Comparison of ENCODE assay signal across 1 cellular context in the genomic region with DNA sequence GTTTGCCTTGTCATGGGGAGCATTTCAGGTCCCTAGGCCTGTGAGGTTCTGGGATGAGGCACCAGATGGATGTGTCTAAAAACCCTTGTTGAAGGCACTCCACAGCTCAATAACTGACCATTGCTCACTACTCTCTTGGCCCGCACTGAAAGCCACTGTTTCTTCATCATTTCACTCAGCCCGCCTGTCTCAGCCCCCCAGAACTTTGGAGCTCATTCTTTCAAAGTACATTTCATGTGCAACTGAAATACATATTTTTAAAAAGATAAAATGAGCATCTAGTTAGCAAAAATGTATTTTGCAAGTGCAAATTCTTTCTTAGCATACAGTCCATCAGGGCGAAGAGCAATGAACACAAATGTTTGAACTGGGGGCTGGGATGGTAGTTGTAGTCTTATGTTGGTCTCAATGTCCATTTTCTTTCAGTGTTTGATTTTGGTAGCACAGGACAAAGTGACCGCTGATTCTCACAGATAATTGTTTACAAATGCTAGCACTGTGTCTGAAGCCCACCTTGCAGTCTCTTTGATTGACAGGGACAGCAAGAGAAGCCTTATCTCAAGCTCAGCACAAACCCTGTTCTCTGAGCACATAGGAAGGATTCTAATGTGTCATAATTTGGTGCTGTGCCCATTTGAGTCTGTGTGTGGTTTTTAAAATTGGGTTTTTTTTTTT.
TF ChIP-seq lines count a peak whose summit lies in the region.

No MANE protein-coding gene starts in this region.

TF ChIP-seq in HepG2, 621 proteins besides CTCF, POLR2A, EP300 and RAD21 (continued from another document and continues in another):
- TF ChIP-seq MAZ (IDR thresholded peaks at IDR 0.05; ENCODE audit: borderline replicate concordance, low read depth, low read length) (no peak), MAZ (CRISPR knock-in tag; IDR thresholded peaks at IDR 0.05; ENCODE audit: low read depth) (peak; percentile 22; the same call in 1 of the 2 replicates), FOSL1 (CRISPR knock-in tag; IDR thresholded peaks at IDR 0.05; ENCODE audit: borderline replicate concordance) (no peak), NFIC (IDR thresholded peaks at IDR 0.05; ENCODE audit: low read length) (peak; percentile 86), ASH2L (IDR thresholded peaks at IDR 0.05; ENCODE audit: insufficient read length, low read depth, low read length) (peak; percentile 96), RORA (CRISPR knock-in tag; IDR thresholded peaks at IDR 0.05) (no peak), PITX1 (CRISPR knock-in tag; IDR thresholded peaks at IDR 0.05) (peak; percentile 14; the same call in 1 of the 2 replicates), FOXC1 (CRISPR knock-in tag; IDR thresholded peaks at IDR 0.05; ENCODE audit: borderline replicate concordance) (no peak), SP5 (CRISPR knock-in tag; IDR thresholded peaks at IDR 0.05; ENCODE audit: borderline replicate concordance, low read depth) (peak; percentile 66), NR2F6 (IDR thresholded peaks at IDR 0.05) (no peak; the same call in 1 of the 2 replicates), NR2F6 (CRISPR knock-in tag; IDR thresholded peaks at IDR 0.05) (peak; percentile 25; the same call in 1 of the 2 replicates), HMG20A (CRISPR knock-in tag; IDR thresholded peaks at IDR 0.05; ENCODE audit: borderline replicate concordance) (peak; percentile 47; the same call in 1 of the 2 replicates), ZBTB3 (CRISPR knock-in tag; IDR thresholded peaks at IDR 0.05; ENCODE audit: borderline replicate concordance, low read depth) (no peak), ZSCAN29 (CRISPR knock-in tag; conservative IDR thresholded peaks at IDR 0.05) (peak; percentile 41; the same call in 1 of the 2 replicates), SAP130 (CRISPR knock-in tag; IDR thresholded peaks at IDR 0.05; ENCODE audit: low read depth) (peak; percentile 81), MEIS2 (CRISPR knock-in tag; IDR thresholded peaks at IDR 0.05) (peak; percentile 90), NFYC (CRISPR knock-in tag; IDR thresholded peaks at IDR 0.05) (0 out of 2 replicates have a peak, but pooled peaks have one; percentile 6), SP1 (IDR thresholded peaks at IDR 0.05) (no peak), SP1 (CRISPR knock-in tag; IDR thresholded peaks at IDR 0.05) (no peak), GATAD2A (CRISPR knock-in tag; IDR thresholded peaks at IDR 0.05) (peak; percentile 85), CREM (IDR thresholded peaks at IDR 0.05) (peak; percentile 72), CREM (CRISPR knock-in tag; IDR thresholded peaks at IDR 0.05) (no peak), PPARG (CRISPR knock-in tag; conservative IDR thresholded peaks at IDR 0.05) (peak; percentile 57), SALL1 (CRISPR knock-in tag; IDR thresholded peaks at IDR 0.05) (peak; percentile 76; the same call in 1 of the 2 replicates), CHD2 (IDR thresholded peaks at IDR 0.05; ENCODE audit: low read depth, low read length) (peak; percentile 62; the same call in 1 of the 2 replicates)
- TF ChIP-seq, protein P1, sequence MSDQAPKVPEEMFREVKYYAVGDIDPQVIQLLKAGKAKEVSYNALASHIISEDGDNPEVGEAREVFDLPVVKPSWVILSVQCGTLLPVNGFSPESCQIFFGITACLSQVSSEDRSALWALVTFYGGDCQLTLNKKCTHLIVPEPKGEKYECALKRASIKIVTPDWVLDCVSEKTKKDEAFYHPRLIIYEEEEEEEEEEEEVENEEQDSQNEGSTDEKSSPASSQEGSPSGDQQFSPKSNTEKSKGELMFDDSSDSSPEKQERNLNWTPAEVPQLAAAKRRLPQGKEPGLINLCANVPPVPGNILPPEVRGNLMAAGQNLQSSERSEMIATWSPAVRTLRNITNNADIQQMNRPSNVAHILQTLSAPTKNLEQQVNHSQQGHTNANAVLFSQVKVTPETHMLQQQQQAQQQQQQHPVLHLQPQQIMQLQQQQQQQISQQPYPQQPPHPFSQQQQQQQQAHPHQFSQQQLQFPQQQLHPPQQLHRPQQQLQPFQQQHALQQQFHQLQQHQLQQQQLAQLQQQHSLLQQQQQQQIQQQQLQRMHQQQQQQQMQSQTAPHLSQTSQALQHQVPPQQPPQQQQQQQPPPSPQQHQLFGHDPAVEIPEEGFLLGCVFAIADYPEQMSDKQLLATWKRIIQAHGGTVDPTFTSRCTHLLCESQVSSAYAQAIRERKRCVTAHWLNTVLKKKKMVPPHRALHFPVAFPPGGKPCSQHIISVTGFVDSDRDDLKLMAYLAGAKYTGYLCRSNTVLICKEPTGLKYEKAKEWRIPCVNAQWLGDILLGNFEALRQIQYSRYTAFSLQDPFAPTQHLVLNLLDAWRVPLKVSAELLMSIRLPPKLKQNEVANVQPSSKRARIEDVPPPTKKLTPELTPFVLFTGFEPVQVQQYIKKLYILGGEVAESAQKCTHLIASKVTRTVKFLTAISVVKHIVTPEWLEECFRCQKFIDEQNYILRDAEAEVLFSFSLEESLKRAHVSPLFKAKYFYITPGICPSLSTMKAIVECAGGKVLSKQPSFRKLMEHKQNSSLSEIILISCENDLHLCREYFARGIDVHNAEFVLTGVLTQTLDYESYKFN (CRISPR knock-in tag; conservative IDR thresholded peaks at IDR 0.05), result peak; percentile 98
- TF ChIP-seq, protein P2, sequence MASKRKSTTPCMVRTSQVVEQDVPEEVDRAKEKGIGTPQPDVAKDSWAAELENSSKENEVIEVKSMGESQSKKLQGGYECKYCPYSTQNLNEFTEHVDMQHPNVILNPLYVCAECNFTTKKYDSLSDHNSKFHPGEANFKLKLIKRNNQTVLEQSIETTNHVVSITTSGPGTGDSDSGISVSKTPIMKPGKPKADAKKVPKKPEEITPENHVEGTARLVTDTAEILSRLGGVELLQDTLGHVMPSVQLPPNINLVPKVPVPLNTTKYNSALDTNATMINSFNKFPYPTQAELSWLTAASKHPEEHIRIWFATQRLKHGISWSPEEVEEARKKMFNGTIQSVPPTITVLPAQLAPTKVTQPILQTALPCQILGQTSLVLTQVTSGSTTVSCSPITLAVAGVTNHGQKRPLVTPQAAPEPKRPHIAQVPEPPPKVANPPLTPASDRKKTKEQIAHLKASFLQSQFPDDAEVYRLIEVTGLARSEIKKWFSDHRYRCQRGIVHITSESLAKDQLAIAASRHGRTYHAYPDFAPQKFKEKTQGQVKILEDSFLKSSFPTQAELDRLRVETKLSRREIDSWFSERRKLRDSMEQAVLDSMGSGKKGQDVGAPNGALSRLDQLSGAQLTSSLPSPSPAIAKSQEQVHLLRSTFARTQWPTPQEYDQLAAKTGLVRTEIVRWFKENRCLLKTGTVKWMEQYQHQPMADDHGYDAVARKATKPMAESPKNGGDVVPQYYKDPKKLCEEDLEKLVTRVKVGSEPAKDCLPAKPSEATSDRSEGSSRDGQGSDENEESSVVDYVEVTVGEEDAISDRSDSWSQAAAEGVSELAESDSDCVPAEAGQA (IDR thresholded peaks at IDR 0.05; ENCODE audit: low read depth), result no peak
- TF ChIP-seq, protein P2 (CRISPR knock-in tag; IDR thresholded peaks at IDR 0.05; ENCODE audit: borderline replicate concordance), result 0 out of 2 replicates have a peak, but pooled peaks have one; percentile 7
- TF ChIP-seq, protein P3, sequence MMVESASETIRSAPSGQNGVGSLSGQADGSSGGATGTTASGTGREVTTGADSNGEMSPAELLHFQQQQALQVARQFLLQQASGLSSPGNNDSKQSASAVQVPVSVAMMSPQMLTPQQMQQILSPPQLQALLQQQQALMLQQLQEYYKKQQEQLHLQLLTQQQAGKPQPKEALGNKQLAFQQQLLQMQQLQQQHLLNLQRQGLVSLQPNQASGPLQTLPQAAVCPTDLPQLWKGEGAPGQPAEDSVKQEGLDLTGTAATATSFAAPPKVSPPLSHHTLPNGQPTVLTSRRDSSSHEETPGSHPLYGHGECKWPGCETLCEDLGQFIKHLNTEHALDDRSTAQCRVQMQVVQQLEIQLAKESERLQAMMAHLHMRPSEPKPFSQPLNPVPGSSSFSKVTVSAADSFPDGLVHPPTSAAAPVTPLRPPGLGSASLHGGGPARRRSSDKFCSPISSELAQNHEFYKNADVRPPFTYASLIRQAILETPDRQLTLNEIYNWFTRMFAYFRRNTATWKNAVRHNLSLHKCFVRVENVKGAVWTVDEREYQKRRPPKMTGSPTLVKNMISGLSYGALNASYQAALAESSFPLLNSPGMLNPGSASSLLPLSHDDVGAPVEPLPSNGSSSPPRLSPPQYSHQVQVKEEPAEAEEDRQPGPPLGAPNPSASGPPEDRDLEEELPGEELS (CRISPR knock-in tag; IDR thresholded peaks at IDR 0.05), result peak; percentile 86
- TF ChIP-seq, protein P4, sequence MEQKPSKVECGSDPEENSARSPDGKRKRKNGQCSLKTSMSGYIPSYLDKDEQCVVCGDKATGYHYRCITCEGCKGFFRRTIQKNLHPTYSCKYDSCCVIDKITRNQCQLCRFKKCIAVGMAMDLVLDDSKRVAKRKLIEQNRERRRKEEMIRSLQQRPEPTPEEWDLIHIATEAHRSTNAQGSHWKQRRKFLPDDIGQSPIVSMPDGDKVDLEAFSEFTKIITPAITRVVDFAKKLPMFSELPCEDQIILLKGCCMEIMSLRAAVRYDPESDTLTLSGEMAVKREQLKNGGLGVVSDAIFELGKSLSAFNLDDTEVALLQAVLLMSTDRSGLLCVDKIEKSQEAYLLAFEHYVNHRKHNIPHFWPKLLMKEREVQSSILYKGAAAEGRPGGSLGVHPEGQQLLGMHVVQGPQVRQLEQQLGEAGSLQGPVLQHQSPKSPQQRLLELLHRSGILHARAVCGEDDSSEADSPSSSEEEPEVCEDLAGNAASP (CRISPR knock-in tag; IDR thresholded peaks at IDR 0.05; ENCODE audit: borderline replicate concordance), result peak; percentile 65; the same call in 1 of the 2 replicates
- TF ChIP-seq, protein P5, sequence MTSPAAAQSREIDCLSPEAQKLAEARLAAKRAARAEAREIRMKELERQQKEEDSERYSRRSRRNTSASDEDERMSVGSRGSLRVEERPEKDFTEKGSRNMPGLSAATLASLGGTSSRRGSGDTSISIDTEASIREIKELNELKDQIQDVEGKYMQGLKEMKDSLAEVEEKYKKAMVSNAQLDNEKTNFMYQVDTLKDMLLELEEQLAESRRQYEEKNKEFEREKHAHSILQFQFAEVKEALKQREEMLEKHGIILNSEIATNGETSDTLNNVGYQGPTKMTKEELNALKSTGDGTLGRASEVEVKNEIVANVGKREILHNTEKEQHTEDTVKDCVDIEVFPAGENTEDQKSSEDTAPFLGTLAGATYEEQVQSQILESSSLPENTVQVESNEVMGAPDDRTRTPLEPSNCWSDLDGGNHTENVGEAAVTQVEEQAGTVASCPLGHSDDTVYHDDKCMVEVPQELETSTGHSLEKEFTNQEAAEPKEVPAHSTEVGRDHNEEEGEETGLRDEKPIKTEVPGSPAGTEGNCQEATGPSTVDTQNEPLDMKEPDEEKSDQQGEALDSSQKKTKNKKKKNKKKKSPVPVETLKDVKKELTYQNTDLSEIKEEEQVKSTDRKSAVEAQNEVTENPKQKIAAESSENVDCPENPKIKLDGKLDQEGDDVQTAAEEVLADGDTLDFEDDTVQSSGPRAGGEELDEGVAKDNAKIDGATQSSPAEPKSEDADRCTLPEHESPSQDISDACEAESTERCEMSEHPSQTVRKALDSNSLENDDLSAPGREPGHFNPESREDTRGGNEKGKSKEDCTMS (CRISPR knock-in tag; conservative IDR thresholded peaks at IDR 0.05), result no peak
- TF ChIP-seq, protein P6, sequence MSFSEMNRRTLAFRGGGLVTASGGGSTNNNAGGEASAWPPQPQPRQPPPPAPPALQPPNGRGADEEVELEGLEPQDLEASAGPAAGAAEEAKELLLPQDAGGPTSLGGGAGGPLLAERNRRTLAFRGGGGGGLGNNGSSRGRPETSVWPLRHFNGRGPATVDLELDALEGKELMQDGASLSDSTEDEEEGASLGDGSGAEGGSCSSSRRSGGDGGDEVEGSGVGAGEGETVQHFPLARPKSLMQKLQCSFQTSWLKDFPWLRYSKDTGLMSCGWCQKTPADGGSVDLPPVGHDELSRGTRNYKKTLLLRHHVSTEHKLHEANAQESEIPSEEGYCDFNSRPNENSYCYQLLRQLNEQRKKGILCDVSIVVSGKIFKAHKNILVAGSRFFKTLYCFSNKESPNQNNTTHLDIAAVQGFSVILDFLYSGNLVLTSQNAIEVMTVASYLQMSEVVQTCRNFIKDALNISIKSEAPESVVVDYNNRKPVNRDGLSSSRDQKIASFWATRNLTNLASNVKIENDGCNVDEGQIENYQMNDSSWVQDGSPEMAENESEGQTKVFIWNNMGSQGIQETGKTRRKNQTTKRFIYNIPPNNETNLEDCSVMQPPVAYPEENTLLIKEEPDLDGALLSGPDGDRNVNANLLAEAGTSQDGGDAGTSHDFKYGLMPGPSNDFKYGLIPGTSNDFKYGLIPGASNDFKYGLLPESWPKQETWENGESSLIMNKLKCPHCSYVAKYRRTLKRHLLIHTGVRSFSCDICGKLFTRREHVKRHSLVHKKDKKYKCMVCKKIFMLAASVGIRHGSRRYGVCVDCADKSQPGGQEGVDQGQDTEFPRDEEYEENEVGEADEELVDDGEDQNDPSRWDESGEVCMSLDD (CRISPR knock-in tag; IDR thresholded peaks at IDR 0.05; ENCODE audit: borderline replicate concordance), result no peak
- TF ChIP-seq, protein P7, sequence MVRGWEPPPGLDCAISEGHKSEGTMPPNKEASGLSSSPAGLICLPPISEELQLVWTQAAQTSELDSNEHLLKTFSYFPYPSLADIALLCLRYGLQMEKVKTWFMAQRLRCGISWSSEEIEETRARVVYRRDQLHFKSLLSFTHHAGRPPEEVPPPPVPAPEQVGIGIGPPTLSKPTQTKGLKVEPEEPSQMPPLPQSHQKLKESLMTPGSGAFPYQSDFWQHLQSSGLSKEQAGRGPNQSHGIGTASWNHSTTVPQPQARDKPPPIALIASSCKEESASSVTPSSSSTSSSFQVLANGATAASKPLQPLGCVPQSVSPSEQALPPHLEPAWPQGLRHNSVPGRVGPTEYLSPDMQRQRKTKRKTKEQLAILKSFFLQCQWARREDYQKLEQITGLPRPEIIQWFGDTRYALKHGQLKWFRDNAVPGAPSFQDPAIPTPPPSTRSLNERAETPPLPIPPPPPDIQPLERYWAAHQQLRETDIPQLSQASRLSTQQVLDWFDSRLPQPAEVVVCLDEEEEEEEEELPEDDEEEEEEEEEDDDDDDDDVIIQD (CRISPR knock-in tag; IDR thresholded peaks at IDR 0.05; ENCODE audit: low read depth), result peak; percentile 55; the same call in 1 of the 2 replicates
